In genomic region chr7:2008101-2008935, GRCh38 we compare ENCODE assay signal across 1 cellular context.
TF ChIP-seq lines count a peak whose summit lies in the region.

No MANE protein-coding gene starts in this region.

TF ChIP-seq in GM23338, 12 proteins besides CTCF, POLR2A, EP300 and RAD21 (continued from another document):
- TF ChIP-seq ZNF462 (CRISPR knock-in tag; IDR thresholded peaks at IDR 0.05) (no peak), POLR2AphosphoS5 (IDR thresholded peaks at IDR 0.05; ENCODE audit: low read depth) (no peak), JUNB (IDR thresholded peaks at IDR 0.05; ENCODE audit: unreplicated experiment) (no peak)
TF ChIP-seq in GM23338: peak in this region for 0.
